Comparison of ENCODE assay signal across 14 cellular contexts in the genomic region with DNA sequence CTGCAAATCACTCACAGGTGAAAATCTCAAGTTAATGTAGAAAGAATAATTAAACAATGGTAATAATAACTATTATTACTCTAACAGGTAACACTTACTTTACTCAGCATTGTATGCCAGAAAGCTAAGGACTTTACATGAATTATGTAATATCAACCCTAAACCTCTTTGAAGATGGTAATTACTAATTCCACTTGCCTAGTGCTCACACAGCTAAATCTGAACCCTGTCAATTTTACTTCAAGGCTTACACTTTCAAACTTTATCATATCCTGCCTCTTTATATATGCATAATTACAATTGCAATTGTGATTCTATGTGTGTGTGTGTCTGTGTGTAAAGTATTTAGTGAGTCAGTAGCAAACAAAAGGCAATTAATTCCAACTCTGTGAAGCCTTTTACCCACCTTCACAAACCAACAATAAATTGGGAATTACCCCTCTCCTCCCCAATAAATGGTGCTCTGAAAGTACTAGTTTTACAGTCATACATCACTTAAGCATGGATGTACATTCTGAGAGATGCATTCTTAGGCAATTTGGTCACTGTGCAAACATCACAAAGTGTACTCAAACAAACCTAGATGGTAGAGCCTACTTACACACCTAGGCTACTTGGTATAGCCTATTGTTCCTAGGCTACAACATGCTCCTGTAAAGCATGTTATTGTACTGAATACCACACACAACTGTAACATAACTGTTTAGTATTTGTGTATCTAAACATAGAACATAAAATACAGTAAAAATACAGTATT. TPM values are rescaled to one million over a fixed set of nuclear protein-coding genes. Genes with fewer than 3 reads are reported as not detected.
DNase-seq lines count a peak whose midpoint lies in the region; ATAC-seq and TF ChIP-seq lines count a peak whose summit lies in the region.
"Had no signal": no experiment of that assay in that cellular context is flagged by ENCODE, and none has a peak within 500 bp of the region (broad histone marks: within the 10 kb centered on the region; RNA-seq: fewer than 3 reads in every experiment).

No MANE protein-coding gene starts in this region.

- TF ChIP-seq CTCF in CD4-positive, alpha-beta T cell (IDR thresholded peaks at IDR 0.05) = no peak
- no peak for TF ChIP-seq CTCF in right lobe of liver (IDR thresholded peaks at IDR 0.05)

- H3K9me3 ChIP-seq in CD4-positive, alpha-beta T cell (ENCODE audit: control insufficient read depth, low read length) = no peaks in the 10 kb centered on the region
- no peaks in the 10 kb centered on the region for H3K9me3 ChIP-seq in adipocyte (ENCODE audit: control insufficient read depth, low read length)
- no peaks in the 10 kb centered on the region for H3K9me3 ChIP-seq in right lobe of liver

- no peak overlapping the region for H3K9ac ChIP-seq in adipocyte (ENCODE audit: low read length)

- H3K4me3 ChIP-seq in adipocyte (ENCODE audit: low read length) = no peak overlapping the region
- no peak overlapping the region for H3K4me3 ChIP-seq in right lobe of liver
- H3K4me3 ChIP-seq: skin epidermis had no signal

- ATAC-seq in CD4-positive, alpha-beta T cell (ENCODE audit: poor library complexity) = no peak
- ATAC-seq in right lobe of liver = peak in 3 of 4 donors; percentile 37 to 59 (median 38)
- no peak for ATAC-seq in GM21529 (IDR thresholded peaks at IDR 0.05; ENCODE audit: unreplicated experiment)
- no peak for ATAC-seq in HG03108 (IDR thresholded peaks at IDR 0.05; ENCODE audit: unreplicated experiment)

- CTCF ChIA-PET in CD4-positive, alpha-beta T cell (lab: Charles Lee) = no interaction called here

- H3K27me3 ChIP-seq in CD4-positive, alpha-beta T cell (ENCODE audit: control insufficient read depth, insufficient read depth, low read length) = no peaks in the 10 kb centered on the region
- H3K27me3 ChIP-seq in adipocyte (replicated peaks; ENCODE audit: control insufficient read depth, insufficient read depth, low read length) (no peaks in the 10 kb centered on the region), right lobe of liver (no peaks in the 10 kb centered on the region)

- H3K27ac ChIP-seq in CD4-positive, alpha-beta T cell (ENCODE audit: low read depth, low read length) = no peak overlapping the region
- no peak overlapping the region for H3K27ac ChIP-seq in right lobe of liver
- H3K27ac ChIP-seq: skin epidermis had no signal

- H3K4me3 Mint-ChIP-seq in CD4-positive, alpha-beta T cell = peak overlapping the region; percentile 32
- H3K4me3 Mint-ChIP-seq: H9 had no signal

- TF ChIP-seq POLR2A in right lobe of liver (IDR thresholded peaks at IDR 0.05) = no peak

- DNase-seq in CD4-positive, alpha-beta T cell = no peak
- DNase-seq in HT1080 (ENCODE audit: low read depth) (peak; percentile 45), adipocyte (ENCODE audit: low read depth) (peak; percentile 19), right lobe of liver (no peak), hypothalamus (lab: John Stamatoyannopoulos, UW) (no peak), GOT3 (lab: John Stamatoyannopoulos, UW) (no peak)
- DNase-seq: activated effector memory CD4-positive, alpha-beta T cell treated with Interleukin-2 at 50 U/mL for 16 hours; H9; islet precursor cell; NCI-H524; T-helper 2 cell had no signal

- H3K4me1 ChIP-seq in adipocyte (ENCODE audit: control insufficient read depth, insufficient read depth, low read length) (peaks cover 44% of the 10 kb centered on the region), right lobe of liver (peaks cover 0 to 47% (median 5%) of the 10 kb centered on the region in 4 donors)

- POLR2A ChIA-PET in CD4-positive, alpha-beta T cell (lab: Charles Lee) = no interaction called here

- H3K27me3 Mint-ChIP-seq in CD4-positive, alpha-beta T cell = no peaks in the 10 kb centered on the region

- intact Hi-C loops in CD4-positive, alpha-beta T cell (cut with DNase I, micrococcal nuclease) = loop anchor here (5.0 to 10.0 kb wide), 2 partner anchors 51 to 94 kb away; no protein-coding TSS in a partner anchor
- intact Hi-C loops in right lobe of liver (cut with DNase I) = no loop called here

- peaks cover 55% of the 10 kb centered on the region for H3K36me3 Mint-ChIP-seq in CD4-positive, alpha-beta T cell (ENCODE audit: low read depth)

- no peaks in the 10 kb centered on the region for H3K9me3 Mint-ChIP-seq in CD4-positive, alpha-beta T cell

- no peak overlapping the region for H3K27ac Mint-ChIP-seq in CD4-positive, alpha-beta T cell

- H3K4me1 Mint-ChIP-seq in CD4-positive, alpha-beta T cell (ENCODE audit: low read depth) = peaks cover 89% of the 10 kb centered on the region

- H3K36me3 ChIP-seq in adipocyte (ENCODE audit: control insufficient read depth, insufficient read depth, low read length, severe bottlenecking) (no peaks in the 10 kb centered on the region), right lobe of liver (no peaks in the 10 kb centered on the region)

RNA-seq across cellular contexts. Expression of gene ZNF644, which starts 5.9 kb away (rescaled TPM):
- total RNA-seq in CD4-positive, alpha-beta T cell = 100 to 1,000 TPM in 1 of 2 experiments, 10 to 100 TPM in 1; 93.3 to 101 TPM
- 32.4 and 35.3 TPM in 2 replicates for total RNA-seq in HT1080 (2014; rRNA removed; shearing (Covaris generic))
- 20.2 and 27.9 TPM in 2 replicates for polyA plus RNA-seq in HT1080 (2015; cell fraction: cytosol; rRNA removed)
- 31.9 and 39.7 TPM in 2 replicates for polyA plus RNA-seq in HT1080 (2015; cell fraction: nucleus; rRNA removed)
- 10 to 100 TPM; 19.3 to 26.9 (median 19.9) TPM for total RNA-seq in right lobe of liver

Comparison
In these comparisons a context has a peak if more than half of its experiments do, and no peak if none do; other contexts are left out.
1. ATAC-seq: peak in right lobe of liver (3 of 4); none in CD4-positive, alpha-beta T cell (single experiment), GM21529 (single experiment) and HG03108 (single experiment).
2. DNase-seq: peak in HT1080 (single experiment) and adipocyte (single experiment); none in CD4-positive, alpha-beta T cell (0 of 10), right lobe of liver (0 of 3), hypothalamus (0 of 51) and GOT3 (single experiment).
3. intact Hi-C loops: an anchor here in CD4-positive, alpha-beta T cell (5.0 to 10.0 kb wide); none called in right lobe of liver.